Comparison of ENCODE assay signal across 8 cellular contexts in the genomic region with DNA sequence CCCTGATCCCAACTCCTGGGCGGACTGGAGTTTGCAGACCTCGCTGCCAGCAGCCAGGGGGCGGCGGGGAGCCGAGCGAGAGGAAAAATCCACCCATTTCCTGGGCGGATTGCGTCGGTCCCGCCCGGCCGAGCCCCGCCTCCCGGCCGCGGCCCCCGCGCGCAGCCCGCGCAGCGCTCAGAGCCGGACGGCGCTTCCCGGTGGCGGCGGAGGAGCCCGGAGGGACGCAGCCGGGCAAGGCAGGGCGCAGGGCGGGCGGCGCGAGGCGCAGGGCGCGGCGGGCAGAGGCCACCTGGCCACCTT. TPM values are rescaled to one million over a fixed set of nuclear protein-coding genes. Genes with fewer than 3 reads are reported as not detected.
DNase-seq lines count a peak whose midpoint lies in the region; ATAC-seq and TF ChIP-seq lines count a peak whose summit lies in the region.

A gene (plus strand): TSS at position 180 of the 303 bp plus-strand sequence. CDS start 322 bp downstream, outside the sequence.

- H3K9ac ChIP-seq in smooth muscle cell (ENCODE audit: low read depth) = no peak within 1 kb of the TSS

- no peaks in the 10 kb centered on the region for H3K36me3 ChIP-seq in brain microvascular endothelial cell (replicated peaks)
- no peaks in the 10 kb centered on the region for H3K36me3 ChIP-seq in smooth muscle cell (ENCODE audit: low read depth)
- H3K36me3 ChIP-seq in SJCRH30 = no peaks in the 10 kb centered on the region

- H3K4me3 ChIP-seq in brain microvascular endothelial cell (ENCODE audit: low read depth, low read length) = no peak within 1 kb of the TSS
- H3K4me3 ChIP-seq in smooth muscle cell = peak within 1 kb of the TSS; percentile 29
- no peak within 1 kb of the TSS for H3K4me3 ChIP-seq in SJCRH30

- under 1% methylated on average over 30 of the region's 40 CpGs for WGBS in smooth muscle cell (ENCODE audit: low lambda C conversion rate)

- ATAC-seq in HG02678 (IDR thresholded peaks at IDR 0.05; ENCODE audit: unreplicated experiment) = no peak

- H3K27me3 ChIP-seq in brain microvascular endothelial cell (replicated peaks) (peaks cover 33% of the 10 kb centered on the region), smooth muscle cell (ENCODE audit: low read depth) (peaks cover 55% of the 10 kb centered on the region), SJCRH30 (peaks cover 27% of the 10 kb centered on the region; the same call in 1 of the 2 replicates)

- no peaks in the 10 kb centered on the region for H3K79me2 ChIP-seq in smooth muscle cell (ENCODE audit: low read depth)

- H3K4me2 ChIP-seq in smooth muscle cell = peak within 1 kb of the TSS; percentile 81

- H3K27ac ChIP-seq in brain microvascular endothelial cell (no peak within 1 kb of the TSS), smooth muscle cell (ENCODE audit: low read depth) (no peak within 1 kb of the TSS), SJCRH30 (no peak within 1 kb of the TSS)

- H2AFZ ChIP-seq in smooth muscle cell (ENCODE audit: low read depth) = no peak within 1 kb of the TSS

- H3F3A ChIP-seq in smooth muscle cell (ENCODE audit: low read depth) = no peaks in the 10 kb centered on the region

- H3K4me1 ChIP-seq in smooth muscle cell (ENCODE audit: low read depth) = no peaks in the 10 kb centered on the region
- H3K4me1 ChIP-seq in SJCRH30 = no peaks in the 10 kb centered on the region

- peak; percentile 73 for TF ChIP-seq CTCF in brain microvascular endothelial cell (IDR thresholded peaks at IDR 0.05; ENCODE audit: low read depth, low read length, missing control alignments)
- peak; percentile 75 for TF ChIP-seq CTCF in smooth muscle cell (IDR thresholded peaks at IDR 0.05; ENCODE audit: borderline replicate concordance, insufficient read depth, poor library complexity, severe bottlenecking)

- DNase-seq in SIG-M5 treated with dmso at 0.1 percent for 504 hours (lab: John Stamatoyannopoulos, UW; ENCODE audit: unreplicated experiment) = peak; percentile 0
- no peak for DNase-seq in SIG-M5 (lab: John Stamatoyannopoulos, UW)
- peak; percentile 28 for DNase-seq in NCI-H2227 treated with DMSO at 0.1 percent for 48 hours (lab: John Stamatoyannopoulos, UW)
- peak; percentile 46 for DNase-seq in brain microvascular endothelial cell
- DNase-seq in iPS-NIHi7 (ENCODE audit: extremely low spot score) = peak; percentile 87
- peak; percentile 24 for DNase-seq in smooth muscle cell (lab: John Stamatoyannopoulos, UW; ENCODE audit: unreplicated experiment)
- DNase-seq in SJCRH30 = no peak

- in situ Hi-C loops in brain microvascular endothelial cell (cut with HindIII; ENCODE audit: low pct_ligation_motif_present, low sequenced_read_pairs) = no loop called here

- H3K9me3 ChIP-seq in smooth muscle cell (replicated peaks; ENCODE audit: low read depth) = no peaks in the 10 kb centered on the region
- H3K9me3 ChIP-seq in SJCRH30 (replicated peaks) = no peaks in the 10 kb centered on the region

- no peaks in the 10 kb centered on the region for H4K20me1 ChIP-seq in smooth muscle cell (ENCODE audit: low read depth)

RNA-seq across cellular contexts. Expression of the gene that starts here (rescaled TPM):
- 1.2 and 11.0 TPM in 2 replicates for total RNA-seq in smooth muscle cell
- 3.7 and 4.5 TPM in 2 replicates for polyA plus RNA-seq in smooth muscle cell
- not detected in 2 replicates for total RNA-seq in SJCRH30 (2014; rRNA removed; shearing (Covaris generic))

Comparison
In these comparisons a context has a peak if more than half of its experiments do, and no peak if none do; other contexts are left out.
1. DNase-seq: peak in SIG-M5 treated with dmso at 0.1 percent for 504 hours (single experiment), NCI-H2227 treated with DMSO at 0.1 percent for 48 hours (single experiment), brain microvascular endothelial cell (single experiment), iPS-NIHi7 (single experiment) and smooth muscle cell (single experiment); none in SIG-M5 (single experiment) and SJCRH30 (0 of 2).